7 cellular contexts compared by ENCODE assay signal in the genomic region with DNA sequence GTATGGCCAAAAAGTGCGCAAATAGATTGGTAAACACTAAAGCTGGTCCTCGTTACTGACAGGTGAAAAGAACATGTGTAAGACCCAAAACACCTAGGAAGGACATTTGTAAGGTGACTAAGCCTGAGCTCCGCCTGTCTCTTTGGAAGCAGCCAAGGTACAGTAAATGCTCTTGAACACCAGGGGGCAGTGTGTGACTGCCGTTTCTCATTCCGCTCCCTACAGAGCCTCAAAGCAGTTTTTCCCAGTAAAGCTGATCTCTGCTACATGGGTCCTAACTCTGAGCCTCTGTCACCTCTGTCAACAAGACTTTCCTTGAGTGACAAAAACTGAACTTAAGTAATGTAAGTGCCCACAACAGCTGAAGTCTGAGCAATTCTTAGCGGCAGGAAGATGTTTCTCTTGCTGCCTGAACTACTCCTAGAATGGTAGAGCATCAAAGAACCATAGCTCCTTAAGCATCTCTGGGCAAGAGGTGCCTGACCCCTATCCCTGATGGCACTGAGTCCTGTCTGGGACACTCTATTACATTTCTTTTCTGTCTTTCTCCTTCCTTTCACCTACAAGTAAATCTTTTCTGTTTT.
DNase-seq lines count a peak whose midpoint lies in the region; ATAC-seq and TF ChIP-seq lines count a peak whose summit lies in the region.

No MANE protein-coding gene starts in this region.

- peak; percentile 94 for TF ChIP-seq CTCF in GM12873 (IDR thresholded peaks at IDR 0.05; ENCODE audit: insufficient read depth, low read depth, low read length, missing control alignments)
- TF ChIP-seq CTCF in LNCAP (IDR thresholded peaks at IDR 0.05) = peak; percentile 88

- peaks cover 28% of the 10 kb centered on the region for H3K27me3 Mint-ChIP-seq in activated naive CD8-positive, alpha-beta T cell treated with anti-CD3 and anti-CD28 coated beads, Interleukin-2, amount 50 U/mL, for 24 hours

- in situ Hi-C loops in SK-MEL-5 (cut with HindIII; ENCODE audit: low pct_unique_long_range_greater_than_20kb, low sequenced_read_pairs) = no loop called here

- no peaks in the 10 kb centered on the region for H3K36me3 ChIP-seq in H7 (replicated peaks; ENCODE audit: control insufficient read depth, insufficient read depth, low read length)

- intact Hi-C loops in left ventricle myocardium superior (cut with micrococcal nuclease) = loop anchor here (5.0 kb wide), 1 partner anchor 901 kb away; no protein-coding TSS in a partner anchor

- H3K27me3 ChIP-seq in H7 (ENCODE audit: control insufficient read depth, insufficient read depth, low read length) = 0 out of 2 replicates have a peak, but pooled peaks cover 2% of the 10 kb centered on the region

- DNase-seq in H7 (peak; percentile 80), SK-MEL-5 (ENCODE audit: low read depth, low spot score) (peak; percentile 86), left ventricle myocardium superior (peak; percentile 53), retina (peak; percentile 82)
- peak; percentile 49 for DNase-seq in activated naive CD8-positive, alpha-beta T cell treated with anti-CD3 and anti-CD28 coated beads, Interleukin-2, amount 50 U/mL, for 24 hours

- no peaks in the 10 kb centered on the region for H3K9me3 Mint-ChIP-seq in activated naive CD8-positive, alpha-beta T cell treated with anti-CD3 and anti-CD28 coated beads, Interleukin-2, amount 50 U/mL, for 24 hours

- no peak overlapping the region for H3K4me3 ChIP-seq in H7 (ENCODE audit: insufficient read depth, low read depth, low read length)

- H3K36me3 Mint-ChIP-seq in activated naive CD8-positive, alpha-beta T cell treated with anti-CD3 and anti-CD28 coated beads, Interleukin-2, amount 50 U/mL, for 24 hours (ENCODE audit: low read depth) = no peaks in the 10 kb centered on the region

- H3K4me3 Mint-ChIP-seq in activated naive CD8-positive, alpha-beta T cell treated with anti-CD3 and anti-CD28 coated beads, Interleukin-2, amount 50 U/mL, for 24 hours = no peak overlapping the region

- ATAC-seq in activated naive CD8-positive, alpha-beta T cell treated with anti-CD3 and anti-CD28 coated beads, Interleukin-2, amount 50 U/mL, for 24 hours = peak; percentile 77
- ATAC-seq in left ventricle myocardium superior = peak; percentile 84

- H3K4me1 Mint-ChIP-seq in activated naive CD8-positive, alpha-beta T cell treated with anti-CD3 and anti-CD28 coated beads, Interleukin-2, amount 50 U/mL, for 24 hours = peaks cover 5% of the 10 kb centered on the region

- no peak overlapping the region for H3K27ac Mint-ChIP-seq in activated naive CD8-positive, alpha-beta T cell treated with anti-CD3 and anti-CD28 coated beads, Interleukin-2, amount 50 U/mL, for 24 hours
